In the genomic region with DNA sequence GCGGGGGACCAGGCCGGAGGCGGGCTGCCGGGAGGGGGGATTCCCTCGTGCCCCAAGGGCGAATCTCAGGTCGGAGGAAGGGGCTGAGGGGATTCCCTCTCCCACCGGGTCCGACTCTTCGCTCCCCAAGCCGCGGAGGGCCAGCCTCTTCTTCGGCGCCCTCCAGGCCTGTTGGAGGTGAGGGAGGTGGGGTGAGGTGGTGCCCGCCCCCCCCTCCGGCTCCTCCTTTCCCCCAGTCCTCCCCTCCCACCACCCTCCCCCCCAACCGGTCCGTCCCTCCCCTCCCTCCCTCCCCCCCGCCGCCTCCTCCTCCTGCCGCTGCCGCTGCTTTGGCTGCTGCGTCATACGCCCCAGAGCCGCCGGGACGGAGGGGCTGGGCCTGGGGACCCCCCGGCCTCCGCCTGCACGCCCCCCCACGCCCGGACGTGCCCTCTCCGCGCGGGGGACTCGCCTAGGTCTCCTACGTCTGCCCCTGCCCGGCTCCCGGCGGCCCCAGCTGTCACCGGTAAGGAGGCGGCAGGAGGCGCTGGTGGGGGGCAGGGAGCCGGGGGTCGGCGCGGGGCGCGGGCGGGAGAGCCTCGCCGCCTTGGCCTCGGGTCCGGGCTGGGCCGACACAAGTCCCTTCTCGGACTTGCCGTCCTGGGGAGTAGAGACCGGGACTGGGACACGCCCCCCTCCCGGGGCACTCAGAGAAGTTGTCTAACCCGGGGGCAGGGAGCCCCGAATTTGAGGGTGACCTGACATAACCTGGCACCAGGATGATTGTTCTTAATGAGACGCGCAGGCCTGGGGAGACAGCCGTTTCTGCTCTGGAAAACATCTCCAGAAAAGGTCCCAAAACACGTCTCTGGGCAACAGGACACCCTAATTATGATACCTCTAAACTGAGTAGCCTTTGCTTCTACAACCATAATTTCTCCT, we compare ENCODE assay signal across 8 cellular contexts. TPM values are rescaled to one million over a fixed set of nuclear protein-coding genes. Genes with fewer than 3 reads are reported as not detected.
DNase-seq lines count a peak whose midpoint lies in the region; ATAC-seq, FAIRE-seq and TF ChIP-seq lines count a peak whose summit lies in the region.

A gene (plus strand): TSS at position 304 of the 921 bp plus-strand sequence. CDS start 1,250 bp downstream, outside the sequence.

- ATAC-seq in A549 = peak; percentile 51 to 52
- peak; percentile 28 for ATAC-seq in HG02623 (IDR thresholded peaks at IDR 0.05; ENCODE audit: unreplicated experiment)
- ATAC-seq in activated T-cell treated with anti-CD3 and anti-CD28 coated beads, Interleukin-2, amount 50 U/mL, for 4 hours = peak; percentile 61 to 64

- POLR2A ChIA-PET in A549 (lab: Yijun Ruan, JAX) = interaction anchor here (0.6 to 1.6 kb wide), 4 partner anchors 15 to 132 kb away, joined by 3 to 7 read pairs (median 4); no protein-coding TSS in a partner anchor
- POLR2A ChIA-PET in GM10248 (lab: Yijun Ruan, JAX) = no interaction called here

- H2AFZ ChIP-seq in neural cell (ENCODE audit: low read depth, low read length) = peak within 1 kb of the TSS; percentile 83

- H3K4me3 ChIP-seq in A549 (peak within 1 kb of the TSS; percentile 99), fibroblast of pulmonary artery (replicated peaks; ENCODE audit: low read depth, low read length) (peak within 1 kb of the TSS; percentile 72), neural cell (ENCODE audit: low read length) (peak within 1 kb of the TSS; percentile 83)

- H3K9me3 Mint-ChIP-seq in activated T-cell treated with anti-CD3 and anti-CD28 coated beads, Interleukin-2, amount 50 U/mL, for 4 hours = no peaks in the 10 kb centered on the region

- peaks cover 22% of the 10 kb centered on the region for H3K4me1 ChIP-seq in A549

- peak within 1 kb of the TSS; percentile 84 for H3K4me3 Mint-ChIP-seq in activated T-cell treated with anti-CD3 and anti-CD28 coated beads, Interleukin-2, amount 50 U/mL, for 4 hours

- 13% methylated on average over 4 of the region's 67 CpGs for WGBS in A549 (ENCODE audit: missing lambda C conversion rate)

- H3K27ac ChIP-seq in A549 = peak within 1 kb of the TSS; percentile 98 to 99
- H3K27ac ChIP-seq in neural cell (ENCODE audit: low read length) = peak within 1 kb of the TSS; percentile 67

- peaks cover 12% of the 10 kb centered on the region for H3K79me2 ChIP-seq in neural cell (replicated peaks; ENCODE audit: insufficient read depth, low read length)

- no peak; the same call in 1 of the 2 replicates for TF ChIP-seq POLR2A in A549 (IDR thresholded peaks at IDR 0.05; ENCODE audit: low read length)

- H3K9ac ChIP-seq in neural cell (ENCODE audit: low read length) = peak within 1 kb of the TSS; percentile 84

- CTCF ChIA-PET in A549 (lab: Yijun Ruan, JAX) (no interaction called here), GM10248 (lab: Yijun Ruan, JAX) (interaction anchor here (1.5 to 1.8 kb wide), 3 partner anchors 11 to 18 kb away, joined by 3 to 6 read pairs (median 5); no protein-coding TSS in a partner anchor)

- peak in 1 of 2 experiments; percentile 56 for DNase-seq in A549 (ENCODE audit: low read depth in 1 of 2, low spot score in 1 of 2)
- peak; percentile 85 for DNase-seq in GM10248 (ENCODE audit: extremely low spot score)
- DNase-seq in NCI-H146 treated with DMSO at 0.1 percent for 48 hours (lab: John Stamatoyannopoulos, UW; ENCODE audit: unreplicated experiment) = peak; percentile 49
- DNase-seq in activated T-cell treated with anti-CD3 and anti-CD28 coated beads, Interleukin-2, amount 50 U/mL, for 4 hours = peak; percentile 75
- DNase-seq in fibroblast of pulmonary artery (ENCODE audit: low read depth) = peak; percentile 86
- no peak for DNase-seq in DMS79 treated with DMSO at 0.1 percent for 48 hours (lab: John Stamatoyannopoulos, UW)

- peaks cover 3% of the 10 kb centered on the region for H3K36me3 ChIP-seq in neural cell (ENCODE audit: insufficient read depth, low read length)

- H3K4me2 ChIP-seq in A549 (peak within 1 kb of the TSS; percentile 89), neural cell (ENCODE audit: low read length) (peak within 1 kb of the TSS; percentile 97)

- no peaks in the 10 kb centered on the region for H3K27me3 ChIP-seq in neural cell (ENCODE audit: insufficient read depth, low read depth, low read length)

- no peaks in the 10 kb centered on the region for H3F3A ChIP-seq in neural cell (ENCODE audit: insufficient read depth, low read length, poor library complexity, severe bottlenecking)

- H3K36me3 Mint-ChIP-seq in activated T-cell treated with anti-CD3 and anti-CD28 coated beads, Interleukin-2, amount 50 U/mL, for 4 hours (ENCODE audit: insufficient read depth) = peaks cover 13% of the 10 kb centered on the region

- H3K4me1 Mint-ChIP-seq in activated T-cell treated with anti-CD3 and anti-CD28 coated beads, Interleukin-2, amount 50 U/mL, for 4 hours (ENCODE audit: low read depth) = peaks cover 44% of the 10 kb centered on the region

- no peaks in the 10 kb centered on the region for H3K27me3 Mint-ChIP-seq in activated T-cell treated with anti-CD3 and anti-CD28 coated beads, Interleukin-2, amount 50 U/mL, for 4 hours (ENCODE audit: low read depth)

- TF ChIP-seq CTCF in A549 (IDR thresholded peaks at IDR 0.05) = no peak
- TF ChIP-seq CTCF in GM10248 (IDR thresholded peaks at IDR 0.05; ENCODE audit: control extremely low read depth, extremely low read depth, low read depth, missing control alignments) = peak; percentile 11
- TF ChIP-seq CTCF in fibroblast of pulmonary artery (IDR thresholded peaks at IDR 0.05; ENCODE audit: low read length, missing control alignments) = no peak
- peak; percentile 25 for TF ChIP-seq CTCF in neural cell (IDR thresholded peaks at IDR 0.05; ENCODE audit: poor library complexity, severe bottlenecking)

- H4K20me1 ChIP-seq in neural cell (ENCODE audit: insufficient read depth) = no peaks in the 10 kb centered on the region

- no peak for FAIRE-seq in A549 (lab: Jason Lieb, UNC)

- TF ChIP-seq EP300 in A549 (IDR thresholded peaks at IDR 0.05) (no peak), neural cell (conservative IDR thresholded peaks at IDR 0.05; ENCODE audit: poor library complexity, severe bottlenecking) (no peak)

- H3K9me3 ChIP-seq in A549 = no peaks in the 10 kb centered on the region
- H3K9me3 ChIP-seq in neural cell (ENCODE audit: low read length) = no peaks in the 10 kb centered on the region

- no peaks in the 10 kb centered on the region for H3K9me2 ChIP-seq in neural cell (ENCODE audit: insufficient read depth, low read length)

- TF ChIP-seq RAD21 in A549 (conservative IDR thresholded peaks at IDR 0.05 in 1 of 2, IDR thresholded peaks at IDR 0.05 in 1 of 2) (no peak), neural cell (conservative IDR thresholded peaks at IDR 0.05) (no peak)

TF ChIP-seq in A549, 52 proteins besides CTCF, POLR2A, EP300 and RAD21:
- peak in 1 of 2 experiments; percentile 39; a peak in 1 of 5 replicates for TF ChIP-seq JUN (IDR thresholded peaks at IDR 0.05)
- TF ChIP-seq, protein P1, sequence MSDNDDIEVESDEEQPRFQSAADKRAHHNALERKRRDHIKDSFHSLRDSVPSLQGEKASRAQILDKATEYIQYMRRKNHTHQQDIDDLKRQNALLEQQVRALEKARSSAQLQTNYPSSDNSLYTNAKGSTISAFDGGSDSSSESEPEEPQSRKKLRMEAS (IDR thresholded peaks at IDR 0.05) = no peak
- TF ChIP-seq ZNF302 (CRISPR knock-in tag; IDR thresholded peaks at IDR 0.05) = no peak
- TF ChIP-seq CHD4 (IDR thresholded peaks at IDR 0.05; ENCODE audit: borderline replicate concordance) = no peak
- TF ChIP-seq PHF8 (IDR thresholded peaks at IDR 0.05; ENCODE audit: borderline replicate concordance, low read depth) = peak; percentile 28; the same call in 1 of the 2 replicates
- no peak for TF ChIP-seq MAZ (IDR thresholded peaks at IDR 0.05; ENCODE audit: borderline replicate concordance, low read depth, low read length)

TF ChIP-seq in neural cell, 6 proteins besides CTCF, POLR2A, EP300 and RAD21:
- no peak for TF ChIP-seq SMC3 (conservative IDR thresholded peaks at IDR 0.05; ENCODE audit: poor library complexity)
- TF ChIP-seq EZH2 (IDR thresholded peaks at IDR 0.05; ENCODE audit: borderline replicate concordance, insufficient read depth, low read length, poor library complexity, severe bottlenecking) = no peak
- no peak for TF ChIP-seq MXI1 (conservative IDR thresholded peaks at IDR 0.05; ENCODE audit: poor library complexity, severe bottlenecking)
- peak; percentile 41 for TF ChIP-seq TAF1 (IDR thresholded peaks at IDR 0.05; ENCODE audit: low read depth)
- TF ChIP-seq POLR2AphosphoS5 (IDR thresholded peaks at IDR 0.05) = peak; percentile 59
- TF ChIP-seq, protein P2, sequence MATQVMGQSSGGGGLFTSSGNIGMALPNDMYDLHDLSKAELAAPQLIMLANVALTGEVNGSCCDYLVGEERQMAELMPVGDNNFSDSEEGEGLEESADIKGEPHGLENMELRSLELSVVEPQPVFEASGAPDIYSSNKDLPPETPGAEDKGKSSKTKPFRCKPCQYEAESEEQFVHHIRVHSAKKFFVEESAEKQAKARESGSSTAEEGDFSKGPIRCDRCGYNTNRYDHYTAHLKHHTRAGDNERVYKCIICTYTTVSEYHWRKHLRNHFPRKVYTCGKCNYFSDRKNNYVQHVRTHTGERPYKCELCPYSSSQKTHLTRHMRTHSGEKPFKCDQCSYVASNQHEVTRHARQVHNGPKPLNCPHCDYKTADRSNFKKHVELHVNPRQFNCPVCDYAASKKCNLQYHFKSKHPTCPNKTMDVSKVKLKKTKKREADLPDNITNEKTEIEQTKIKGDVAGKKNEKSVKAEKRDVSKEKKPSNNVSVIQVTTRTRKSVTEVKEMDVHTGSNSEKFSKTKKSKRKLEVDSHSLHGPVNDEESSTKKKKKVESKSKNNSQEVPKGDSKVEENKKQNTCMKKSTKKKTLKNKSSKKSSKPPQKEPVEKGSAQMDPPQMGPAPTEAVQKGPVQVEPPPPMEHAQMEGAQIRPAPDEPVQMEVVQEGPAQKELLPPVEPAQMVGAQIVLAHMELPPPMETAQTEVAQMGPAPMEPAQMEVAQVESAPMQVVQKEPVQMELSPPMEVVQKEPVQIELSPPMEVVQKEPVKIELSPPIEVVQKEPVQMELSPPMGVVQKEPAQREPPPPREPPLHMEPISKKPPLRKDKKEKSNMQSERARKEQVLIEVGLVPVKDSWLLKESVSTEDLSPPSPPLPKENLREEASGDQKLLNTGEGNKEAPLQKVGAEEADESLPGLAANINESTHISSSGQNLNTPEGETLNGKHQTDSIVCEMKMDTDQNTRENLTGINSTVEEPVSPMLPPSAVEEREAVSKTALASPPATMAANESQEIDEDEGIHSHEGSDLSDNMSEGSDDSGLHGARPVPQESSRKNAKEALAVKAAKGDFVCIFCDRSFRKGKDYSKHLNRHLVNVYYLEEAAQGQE (IDR thresholded peaks at IDR 0.05; ENCODE audit: borderline replicate concordance) = peak; percentile 36

RNA-seq across cellular contexts. Expression of the gene that starts here (rescaled TPM):
- polyA plus RNA-seq in A549 (2011; rRNA removed) (14.0 and 21.2 TPM in 2 replicates), A549 (2017; fragmentation: RNase III; extraction: RNeasy Plus Mini Kit Qiagen cat#74134 plus additional on column Dnase treatment) (16.6 to 21.6 TPM (median 21.4 TPM) in 3 replicates), neural cell (102 and 112 TPM in 2 replicates)
- 16.8 and 18.5 TPM in 2 replicates for polyA plus RNA-seq in A549 (2012; cell fraction: cytosol; rRNA removed)
- polyA plus RNA-seq in A549 (2012; cell fraction: nucleus; rRNA removed) = 69.5 and 80.6 TPM in 2 replicates
- 10.6 and 13.2 TPM in 2 replicates for polyA minus RNA-seq in A549 (2011; rRNA and poly(A)+ RNA removed)
- total RNA-seq in activated T-cell treated with anti-CD3 and anti-CD28 coated beads, Interleukin-2, amount 50 U/mL, for 4 hours = 10 to 100 TPM; 24.4 to 29.4 (median 26.8) TPM
- 33.4 and 34.6 TPM in 2 replicates for polyA minus RNA-seq in neural cell

Comparison
In these comparisons a context has a peak if more than half of its experiments do, and no peak if none do; other contexts are left out.
1. CTCF ChIP-seq: peak in GM10248 (single experiment) and neural cell (single experiment); none in A549 (single experiment) and fibroblast of pulmonary artery (single experiment).
2. Peak in every context shown above with its lines, with median percentiles within 50 percentile points of each other: ATAC-seq and H3K4me3 ChIP-seq.